ENCODE assay signal across 19 cellular contexts in the genomic region with DNA sequence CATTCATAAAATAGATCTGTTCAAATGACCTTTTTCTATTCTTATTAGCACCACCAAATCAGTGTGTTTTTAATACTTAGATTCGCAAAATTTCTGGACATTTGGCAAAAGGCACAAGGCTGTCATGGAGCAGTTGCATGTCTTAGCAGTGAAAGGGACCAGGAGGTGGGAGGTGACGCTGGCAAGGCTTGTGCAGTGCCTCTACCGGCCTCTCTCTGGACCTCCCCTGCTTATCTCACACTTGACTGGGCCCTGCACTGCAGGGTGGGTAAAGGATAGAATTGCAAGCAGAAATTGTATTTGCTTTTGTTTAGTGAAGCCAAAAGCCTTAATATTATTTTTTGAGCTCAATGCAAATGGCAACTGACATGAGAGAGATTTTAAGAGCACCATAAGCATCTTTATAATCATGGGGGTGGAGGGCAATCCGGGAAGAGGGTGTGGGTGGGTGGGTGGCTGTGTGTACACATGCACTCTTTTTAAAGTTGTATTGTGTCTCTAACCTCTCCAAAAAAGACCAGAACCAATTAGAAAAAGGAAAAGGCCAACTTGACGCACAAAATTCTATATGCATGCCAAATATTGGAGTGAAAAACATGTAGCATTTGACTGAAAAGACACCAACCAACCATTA.
A peak's percentile ranks its signal among the peaks of the same experiment; 100 is the strongest.
DNase-seq lines count a peak whose midpoint lies in the region; ATAC-seq and TF ChIP-seq lines count a peak whose summit lies in the region.
"Had no signal": no experiment of that assay in that cellular context is flagged by ENCODE, and none has a peak within 500 bp of the region (broad histone marks: within the 10 kb centered on the region; RNA-seq: fewer than 3 reads in every experiment).

No MANE protein-coding gene starts in this region.

- no peaks in the 10 kb centered on the region for H3K9me3 Mint-ChIP-seq in nephron progenitor cell
- no peaks in the 10 kb centered on the region for H3K9me3 Mint-ChIP-seq in stimulated activated naive CD8-positive, alpha-beta T cell treated with anti-CD3 and anti-CD28 coated beads, Interleukin-15, amount 100 ng/mL, for 72 hours
- H3K9me3 Mint-ChIP-seq: CD4-positive, alpha-beta T cell; HFFc6 had no signal

- H3K4me3 Mint-ChIP-seq in nephron progenitor cell = peak overlapping the region; percentile 60
- no peak overlapping the region for H3K4me3 Mint-ChIP-seq in stimulated activated naive CD8-positive, alpha-beta T cell treated with anti-CD3 and anti-CD28 coated beads, Interleukin-15, amount 100 ng/mL, for 72 hours
- H3K4me3 Mint-ChIP-seq: CD4-positive, alpha-beta T cell had no signal

- no peaks in the 10 kb centered on the region for H3K4me1 ChIP-seq in HEK293 (ENCODE audit: control insufficient read depth, insufficient read depth, low read length)
- H3K4me1 ChIP-seq: BLaER1 treated with 17β-estradiol and CSF1 and Interleukin-3, amounts not matched to agents 10 nM and 100 nM had no signal

- H3K4me3 ChIP-seq in HEK293 (ENCODE audit: low read depth, low read length) (no peak overlapping the region), SK-N-MC (no peak overlapping the region)
- H3K4me3 ChIP-seq: BLaER1 treated with 17β-estradiol and CSF1 and Interleukin-3, amounts not matched to agents 10 nM and 100 nM had no signal

- TF ChIP-seq POLR2A in erythroblast (IDR thresholded peaks at IDR 0.05; ENCODE audit: low read length) = no peak

- POLR2A ChIA-PET in HEK293 (lab: Yijun Ruan, JAX) = no interaction called here

- no peaks in the 10 kb centered on the region for H3K36me3 ChIP-seq in HEK293 (ENCODE audit: control insufficient read depth in 2 of 2, insufficient read depth in 1 of 2, low read length in 2 of 2)
- H3K36me3 ChIP-seq in SK-N-MC (ENCODE audit: insufficient read depth, low read length) = no peaks in the 10 kb centered on the region

- no peak for DNase-seq in SK-N-MC (ENCODE audit: low read depth, low spot score)
- peak; percentile 12 to 26 for DNase-seq in erythroblast (lab: John Stamatoyannopoulos, UW)
- DNase-seq in nephron progenitor cell = peak; percentile 25
- DNase-seq in islet precursor cell = no peak
- no peak for DNase-seq in amniotic stem cell (lab: John Stamatoyannopoulos, UW)
- no peak for DNase-seq in stimulated activated naive CD8-positive, alpha-beta T cell treated with anti-CD3 and anti-CD28 coated beads, Interleukin-15, amount 100 ng/mL, for 72 hours
- no peak for DNase-seq in stimulated activated naive CD4-positive, alpha-beta T cell treated with Interleukin-2 at 50 U/mL for 16 hours (lab: John Stamatoyannopoulos, UW)
- DNase-seq: CD4-positive, alpha-beta T cell; GDM1; H7; HFFc6; MM.1S; NCI-H2029; NCI-H446; NCI-H524 treated with DMSO at 0.1 percent for 48 hours; NCI-H774 had no signal

- H3K27me3 Mint-ChIP-seq in nephron progenitor cell (ENCODE audit: low read depth, poor library complexity) = no peaks in the 10 kb centered on the region
- no peaks in the 10 kb centered on the region for H3K27me3 Mint-ChIP-seq in stimulated activated naive CD8-positive, alpha-beta T cell treated with anti-CD3 and anti-CD28 coated beads, Interleukin-15, amount 100 ng/mL, for 72 hours
- H3K27me3 Mint-ChIP-seq: CD4-positive, alpha-beta T cell had no signal

- H3K27ac Mint-ChIP-seq in nephron progenitor cell = peak overlapping the region; percentile 62
- no peak overlapping the region for H3K27ac Mint-ChIP-seq in stimulated activated naive CD8-positive, alpha-beta T cell treated with anti-CD3 and anti-CD28 coated beads, Interleukin-15, amount 100 ng/mL, for 72 hours
- H3K27ac Mint-ChIP-seq: CD4-positive, alpha-beta T cell; HFFc6 had no signal

- TF ChIP-seq CTCF in HEK293 (tag by site-specific recombination; IDR thresholded peaks at IDR 0.05) (no peak), nephron progenitor cell (IDR thresholded peaks at IDR 0.05) (no peak)

- CTCF ChIA-PET in HEK293 (lab: Yijun Ruan, JAX) = no interaction called here

- H3K9ac ChIP-seq in SK-N-MC (ENCODE audit: insufficient read length) = no peak overlapping the region
- H3K9ac ChIP-seq: BLaER1 treated with 17β-estradiol and CSF1 and Interleukin-3, amounts not matched to agents 10 nM and 100 nM; KMS-11 had no signal

- ATAC-seq in stimulated activated naive CD8-positive, alpha-beta T cell treated with anti-CD3 and anti-CD28 coated beads, Interleukin-15, amount 100 ng/mL, for 72 hours = no peak

- H3K36me3 Mint-ChIP-seq in nephron progenitor cell (ENCODE audit: low read depth) = no peaks in the 10 kb centered on the region

- no peak overlapping the region for H3K27ac ChIP-seq in HEK293 (ENCODE audit: extremely low read depth, low read depth, low read length)
- peak overlapping the region; percentile 64; the same call in 1 of the 2 replicates for H3K27ac ChIP-seq in SK-N-MC
- H3K27ac ChIP-seq: BLaER1 treated with 17β-estradiol and CSF1 and Interleukin-3, amounts not matched to agents 10 nM and 100 nM; KMS-11 had no signal

- H3K4me1 Mint-ChIP-seq in nephron progenitor cell = peaks cover 36% of the 10 kb centered on the region
- H3K4me1 Mint-ChIP-seq in stimulated activated naive CD8-positive, alpha-beta T cell treated with anti-CD3 and anti-CD28 coated beads, Interleukin-15, amount 100 ng/mL, for 72 hours = no peaks in the 10 kb centered on the region

- H3K9me3 ChIP-seq in HEK293 (ENCODE audit: control insufficient read depth, insufficient read depth, low read depth, low read length) (no peaks in the 10 kb centered on the region), SK-N-MC (ENCODE audit: low read depth, low read length) (no peaks in the 10 kb centered on the region)
- H3K9me3 ChIP-seq: BLaER1 treated with 17β-estradiol and CSF1 and Interleukin-3, amounts not matched to agents 10 nM and 100 nM had no signal

TF ChIP-seq in HEK293, 187 proteins besides CTCF, POLR2A, EP300 and RAD21:
- TF ChIP-seq ZFHX2 (tag by site-specific recombination; conservative IDR thresholded peaks at IDR 0.05) = peak; percentile 58
- no peak for TF ChIP-seq ZNF248 (tag by site-specific recombination; IDR thresholded peaks at IDR 0.05)
- TF ChIP-seq ZNF157 (tag by site-specific recombination; IDR thresholded peaks at IDR 0.05) = no peak
- no peak for TF ChIP-seq PBX3 (CRISPR knock-in tag; IDR thresholded peaks at IDR 0.05)
- no peak for TF ChIP-seq MYNN (tag by site-specific recombination; IDR thresholded peaks at IDR 0.05; ENCODE audit: borderline replicate concordance)
- TF ChIP-seq KLF10 (tag by site-specific recombination; IDR thresholded peaks at IDR 0.05) = no peak
- TF ChIP-seq ZNF114 (tag by site-specific recombination; IDR thresholded peaks at IDR 0.05) = no peak
- TF ChIP-seq EGR2 (tag by site-specific recombination; IDR thresholded peaks at IDR 0.05; ENCODE audit: low read depth) = peak; percentile 54
- TF ChIP-seq ZNF664 (tag by site-specific recombination; IDR thresholded peaks at IDR 0.05) = no peak
- no peak for TF ChIP-seq REPIN1 (tag by site-specific recombination; IDR thresholded peaks at IDR 0.05; ENCODE audit: low read depth)
- no peak for TF ChIP-seq ZIC2 (tag by site-specific recombination; IDR thresholded peaks at IDR 0.05)

Comparison
In these comparisons a context has a peak if more than half of its experiments do, and no peak if none do; other contexts are left out.
1. DNase-seq: peak in erythroblast (2 of 2) and nephron progenitor cell (single experiment); none in SK-N-MC (single experiment), islet precursor cell (single experiment), amniotic stem cell (single experiment), stimulated activated naive CD8-positive, alpha-beta T cell treated with anti-CD3 and anti-CD28 coated beads, Interleukin-15, amount 100 ng/mL, for 72 hours (0 of 2) and stimulated activated naive CD4-positive, alpha-beta T cell treated with Interleukin-2 at 50 U/mL for 16 hours (single experiment).